13 cellular contexts compared by ENCODE assay signal in genomic region chr6:161011509-161012480, GRCh38. TPM values are rescaled to one million over a fixed set of nuclear protein-coding genes. Genes with fewer than 3 reads are reported as not detected.
DNase-seq lines count a peak whose midpoint lies in the region; ATAC-seq and TF ChIP-seq lines count a peak whose summit lies in the region.
"Had no signal": no experiment of that assay in that cellular context is flagged by ENCODE, and none has a peak within 500 bp of the region (broad histone marks: within the 10 kb centered on the region; RNA-seq: fewer than 3 reads in every experiment).

No MANE protein-coding gene starts in this region.

- intact Hi-C loops in CD8-positive, alpha-beta T cell (cut with DNase I, micrococcal nuclease) = no loop called here

- peaks cover 2% of the 10 kb centered on the region for H3K4me1 ChIP-seq in NT2/D1 (ENCODE audit: insufficient read depth, insufficient read length)
- H3K4me1 ChIP-seq in endodermal cell (ENCODE audit: control insufficient read depth, insufficient read depth, low read length) = no peaks in the 10 kb centered on the region
- peaks cover 41% of the 10 kb centered on the region; the same call in 1 of the 2 replicates for H3K4me1 ChIP-seq in iPS-20b (ENCODE audit: insufficient read depth, low read length)
- H3K4me1 ChIP-seq in thoracic aorta (ENCODE audit: control insufficient read depth in 1 of 2, low read depth in 2 of 2) = peaks cover 23 to 34% of the 10 kb centered on the region in 2 donors
- no peaks in the 10 kb centered on the region for H3K4me1 ChIP-seq in CD8-positive, alpha-beta T cell (ENCODE audit: insufficient read depth, low read length)

- H3K27ac ChIP-seq in endodermal cell (ENCODE audit: low read depth, low read length) (peak overlapping the region; percentile 58), iPS-20b (ENCODE audit: low read length) (no peak overlapping the region), thoracic aorta (peak overlapping the region; percentile 34 to 52)
- no peak overlapping the region for H3K27ac ChIP-seq in CD8-positive, alpha-beta T cell (ENCODE audit: low read depth, low read length)
- H3K27ac ChIP-seq: right lobe of liver had no signal

- no peak for TF ChIP-seq CTCF in endodermal cell (conservative IDR thresholded peaks at IDR 0.05)
- TF ChIP-seq CTCF in thoracic aorta (IDR thresholded peaks at IDR 0.05) = no peak
- no peak for TF ChIP-seq CTCF in CD8-positive, alpha-beta T cell (IDR thresholded peaks at IDR 0.05)

- H3K4me1 Mint-ChIP-seq in endodermal cell = peaks cover 31% of the 10 kb centered on the region
- peaks cover 71% of the 10 kb centered on the region for H3K4me1 Mint-ChIP-seq in CD8-positive, alpha-beta T cell (ENCODE audit: low read depth)

- no peak for ATAC-seq in thoracic aorta (ENCODE audit: insufficient number of reproducible peaks, low FRiP score, low read depth)
- no peak for ATAC-seq in CD8-positive, alpha-beta T cell
- ATAC-seq in GM19035 (IDR thresholded peaks at IDR 0.05; ENCODE audit: unreplicated experiment) = no peak

- peaks cover 19% of the 10 kb centered on the region for H3K36me3 Mint-ChIP-seq in endodermal cell (ENCODE audit: low read depth)
- peaks cover 23% of the 10 kb centered on the region for H3K36me3 Mint-ChIP-seq in CD8-positive, alpha-beta T cell

- no peaks in the 10 kb centered on the region for H3K27me3 Mint-ChIP-seq in endodermal cell (ENCODE audit: insufficient read depth)
- H3K27me3 Mint-ChIP-seq in CD8-positive, alpha-beta T cell (ENCODE audit: low read depth) = no peaks in the 10 kb centered on the region
- H3K27me3 Mint-ChIP-seq: CD4-positive, alpha-beta T cell had no signal

- peak overlapping the region; percentile 17 for H3K4me3 Mint-ChIP-seq in endodermal cell
- no peak overlapping the region for H3K4me3 Mint-ChIP-seq in CD8-positive, alpha-beta T cell
- H3K4me3 Mint-ChIP-seq: CD4-positive, alpha-beta T cell had no signal

- no peaks in the 10 kb centered on the region for H3K9me3 Mint-ChIP-seq in endodermal cell
- no peaks in the 10 kb centered on the region for H3K9me3 Mint-ChIP-seq in CD8-positive, alpha-beta T cell
- H3K9me3 Mint-ChIP-seq: CD4-positive, alpha-beta T cell had no signal

- DNase-seq in NT2/D1 (ENCODE audit: low read depth, low spot score) = peak; percentile 64
- peak; percentile 79 for DNase-seq in endodermal cell
- DNase-seq in thoracic aorta (ENCODE audit: low spot score) = no peak
- DNase-seq in CD8-positive, alpha-beta T cell = no peak
- DNase-seq in germinal center (ENCODE audit: low spot score) = no peak
- DNase-seq: activated CD4-positive, CD25-positive, alpha-beta regulatory T cell; activated T-cell treated with anti-CD3 and anti-CD28 coated beads, Interleukin-2, amount 50 U/mL, for 1 hour; amniotic stem cell; CD4-positive, alpha-beta T cell; NCI-H187 treated with DMSO at 0.1 percent for 48 hours; right lobe of liver had no signal

- H3K36me3 ChIP-seq in NT2/D1 (ENCODE audit: insufficient read depth, insufficient read length, low read length) (no peaks in the 10 kb centered on the region), endodermal cell (ENCODE audit: control insufficient read depth, insufficient read depth, low read length) (peaks cover 9% of the 10 kb centered on the region), iPS-20b (ENCODE audit: insufficient read depth, low read depth, low read length) (no peaks in the 10 kb centered on the region), thoracic aorta (no peaks in the 10 kb centered on the region)
- H3K36me3 ChIP-seq in CD8-positive, alpha-beta T cell (ENCODE audit: insufficient read depth, low read length) = no peaks in the 10 kb centered on the region
- H3K36me3 ChIP-seq: right lobe of liver had no signal

- H3K4me3 ChIP-seq in NT2/D1 (ENCODE audit: insufficient read length, low read depth) = no peak overlapping the region
- no peak overlapping the region for H3K4me3 ChIP-seq in endodermal cell (ENCODE audit: low read length)
- H3K4me3 ChIP-seq in iPS-20b (ENCODE audit: low read length) = peak overlapping the region; percentile 60
- peak overlapping the region; percentile 1 for H3K4me3 ChIP-seq in thoracic aorta
- no peak overlapping the region for H3K4me3 ChIP-seq in CD8-positive, alpha-beta T cell (ENCODE audit: low read depth, low read length)
- H3K4me3 ChIP-seq: right lobe of liver had no signal

- 45 to 46% methylated on average over 7 of the region's 8 CpGs for WGBS in endodermal cell (ENCODE audit: insufficient coverage in 1 of 2, insufficient read length in 1 of 2), 2 experiments

- H3K9ac ChIP-seq in NT2/D1 (ENCODE audit: insufficient read length, low read depth) (peak overlapping the region; percentile 21), endodermal cell (ENCODE audit: extremely low read depth, low read length, poor library complexity, severe bottlenecking) (no peak overlapping the region), iPS-20b (ENCODE audit: low read depth, low read length) (peak overlapping the region; percentile 66)

- H3K9me3 ChIP-seq in NT2/D1 (ENCODE audit: insufficient read depth, low read length) (no peaks in the 10 kb centered on the region), endodermal cell (ENCODE audit: control insufficient read depth, low read length) (peaks cover 7% of the 10 kb centered on the region), iPS-20b (ENCODE audit: insufficient read depth, low read depth, low read length) (no peaks in the 10 kb centered on the region), thoracic aorta (no peaks in the 10 kb centered on the region)
- no peaks in the 10 kb centered on the region for H3K9me3 ChIP-seq in CD8-positive, alpha-beta T cell (ENCODE audit: low read length)
- H3K9me3 ChIP-seq: right lobe of liver had no signal

- CTCF ChIA-PET in CD8-positive, alpha-beta T cell (lab: Charles Lee) = interaction anchor here (1.3 kb wide), 1 partner anchor 19 kb away, joined by 4 read pairs; no protein-coding TSS in a partner anchor

- peak overlapping the region; percentile 62 for H3K27ac Mint-ChIP-seq in endodermal cell
- H3K27ac Mint-ChIP-seq in CD8-positive, alpha-beta T cell = no peak overlapping the region
- H3K27ac Mint-ChIP-seq: CD4-positive, alpha-beta T cell had no signal

- no peaks in the 10 kb centered on the region for H3K27me3 ChIP-seq in NT2/D1 (ENCODE audit: insufficient read depth, insufficient read length)
- H3K27me3 ChIP-seq in endodermal cell (ENCODE audit: control insufficient read depth, insufficient read depth, low read length, poor library complexity, severe bottlenecking) = no peaks in the 10 kb centered on the region
- no peaks in the 10 kb centered on the region for H3K27me3 ChIP-seq in iPS-20b (ENCODE audit: insufficient read depth, low read length)
- no peaks in the 10 kb centered on the region for H3K27me3 ChIP-seq in thoracic aorta (replicated peaks; ENCODE audit: insufficient read depth)
- no peaks in the 10 kb centered on the region for H3K27me3 ChIP-seq in CD8-positive, alpha-beta T cell (ENCODE audit: insufficient read depth, low read length)
- H3K27me3 ChIP-seq: right lobe of liver had no signal

- POLR2A ChIA-PET in CD8-positive, alpha-beta T cell (lab: Charles Lee) = interaction anchor here (0.8 kb wide), 2 partner anchors 11 to 13 kb away, joined by 3 to 4 read pairs; no protein-coding TSS in a partner anchor

RNA-seq across cellular contexts. Expression of gene MAP3K4, which starts 20.2 kb away (rescaled TPM):
- total RNA-seq in endodermal cell = 100 to 1,000 TPM in 1 of 2 donors, 10 to 100 TPM in 1; 82.8 to 105 TPM
- polyA plus RNA-seq in endodermal cell (2013, experiment 1 of 2) = 33.1 TPM
- polyA plus RNA-seq in endodermal cell (2013, experiment 2 of 2) = 31.5 TPM
- total RNA-seq in thoracic aorta = 10 to 100 TPM; 22.6 to 25.3 TPM
- 10 to 100 TPM; 39.1 to 43.1 TPM for total RNA-seq in CD8-positive, alpha-beta T cell

Comparison
In these comparisons a context has a peak if more than half of its experiments do, and no peak if none do; other contexts are left out.
1. DNase-seq: peak in NT2/D1 (single experiment) and endodermal cell (single experiment); none in thoracic aorta (single experiment), CD8-positive, alpha-beta T cell (0 of 7) and germinal center (single experiment).
2. H3K4me3 ChIP-seq: peak in iPS-20b (single experiment) and thoracic aorta (single experiment); none in NT2/D1 (single experiment), endodermal cell (single experiment) and CD8-positive, alpha-beta T cell (single experiment).
3. H3K27ac ChIP-seq: peak in endodermal cell (single experiment) and thoracic aorta (2 of 2); none in iPS-20b (single experiment) and CD8-positive, alpha-beta T cell (single experiment).